13 cellular contexts compared by ENCODE assay signal in the genomic region with DNA sequence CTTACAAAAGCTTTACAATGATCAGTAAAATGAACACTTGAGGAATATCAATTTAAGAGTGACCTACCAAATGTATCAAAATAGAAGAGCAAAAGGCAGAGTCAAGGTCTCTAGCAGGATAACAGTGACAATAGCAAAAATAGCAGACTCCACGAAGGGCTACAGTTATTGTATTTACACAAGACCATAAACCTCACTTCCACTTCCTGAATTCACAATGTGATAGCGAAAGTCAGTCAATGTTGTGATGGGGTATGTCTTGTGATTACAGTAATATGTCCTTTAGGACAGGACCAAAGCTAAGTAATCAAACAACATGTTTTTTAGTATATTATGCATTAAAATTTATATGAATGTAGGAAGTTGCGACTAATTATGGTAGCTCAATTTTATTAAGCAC.
DNase-seq lines count a peak whose midpoint lies in the region; ATAC-seq lines count a peak whose summit lies in the region.
"Had no signal": no experiment of that assay in that cellular context is flagged by ENCODE, and none has a peak within 500 bp of the region (broad histone marks: within the 10 kb centered on the region; RNA-seq: fewer than 3 reads in every experiment).

No MANE protein-coding gene starts in this region.

- no peaks in the 10 kb centered on the region for H3K27me3 Mint-ChIP-seq in activated naive CD4-positive, alpha-beta T cell treated with anti-CD3 and anti-CD28 coated beads for 36 hours (ENCODE audit: low read depth)
- H3K27me3 Mint-ChIP-seq: activated CD4-positive, alpha-beta T cell treated with anti-CD3 and anti-CD28 coated beads for 36 hours; CD4-positive, alpha-beta memory T cell; naive B cell had no signal

- intact Hi-C loops in activated naive CD4-positive, alpha-beta T cell treated with anti-CD3 and anti-CD28 coated beads for 36 hours (cut with micrococcal nuclease): no loop called here

- CTCF ChIA-PET in activated naive CD4-positive, alpha-beta T cell treated with anti-CD3 and anti-CD28 coated beads for 36 hours (lab: Charles Lee): no interaction called here

- peaks cover 15% of the 10 kb centered on the region for H3K9me3 Mint-ChIP-seq in activated naive CD4-positive, alpha-beta T cell treated with anti-CD3 and anti-CD28 coated beads for 36 hours

- no peaks in the 10 kb centered on the region for H3K36me3 Mint-ChIP-seq in activated naive CD4-positive, alpha-beta T cell treated with anti-CD3 and anti-CD28 coated beads for 36 hours (ENCODE audit: low read depth)
- H3K36me3 Mint-ChIP-seq: CD4-positive, alpha-beta memory T cell; naive B cell had no signal

- peak; percentile 60 for DNase-seq in OCI-M1 (lab: John Stamatoyannopoulos, UW)
- DNase-seq in T-helper 2 cell: no peak
- no peak for DNase-seq in DMS79 (lab: John Stamatoyannopoulos, UW)
- DNase-seq in activated naive CD4-positive, alpha-beta T cell treated with anti-CD3 and anti-CD28 coated beads for 36 hours: no peak
- no peak for DNase-seq in left lobe of liver (ENCODE audit: low spot score)
- DNase-seq: activated CD4-positive, alpha-beta T cell treated with anti-CD3 and anti-CD28 coated beads for 36 hours; activated gamma-delta T cell; CD4-positive, alpha-beta memory T cell; naive B cell; thyroid gland had no signal

- H3K4me1 Mint-ChIP-seq in activated naive CD4-positive, alpha-beta T cell treated with anti-CD3 and anti-CD28 coated beads for 36 hours (ENCODE audit: low read depth): no peaks in the 10 kb centered on the region
- H3K4me1 Mint-ChIP-seq: activated CD4-positive, alpha-beta T cell treated with anti-CD3 and anti-CD28 coated beads for 36 hours; CD4-positive, alpha-beta memory T cell had no signal

- peak; percentile 99 for ATAC-seq in GM18867 (IDR thresholded peaks at IDR 0.05; ENCODE audit: unreplicated experiment)
- ATAC-seq in GM21619 (IDR thresholded peaks at IDR 0.05; ENCODE audit: unreplicated experiment): peak; percentile 85
- ATAC-seq in HG03103 (IDR thresholded peaks at IDR 0.05; ENCODE audit: low read depth, unreplicated experiment): peak; percentile 91
- no peak for ATAC-seq in left lobe of liver
- ATAC-seq: activated CD4-positive, alpha-beta T cell treated with anti-CD3 and anti-CD28 coated beads for 36 hours had no signal

- no peak overlapping the region for H3K27ac Mint-ChIP-seq in activated naive CD4-positive, alpha-beta T cell treated with anti-CD3 and anti-CD28 coated beads for 36 hours
- H3K27ac Mint-ChIP-seq: activated CD4-positive, alpha-beta T cell treated with anti-CD3 and anti-CD28 coated beads for 36 hours; CD4-positive, alpha-beta memory T cell had no signal

- H3K4me3 Mint-ChIP-seq in activated naive CD4-positive, alpha-beta T cell treated with anti-CD3 and anti-CD28 coated beads for 36 hours: no peak overlapping the region
- H3K4me3 Mint-ChIP-seq: activated CD4-positive, alpha-beta T cell treated with anti-CD3 and anti-CD28 coated beads for 36 hours; CD4-positive, alpha-beta memory T cell; naive B cell had no signal
